In the genomic region with DNA sequence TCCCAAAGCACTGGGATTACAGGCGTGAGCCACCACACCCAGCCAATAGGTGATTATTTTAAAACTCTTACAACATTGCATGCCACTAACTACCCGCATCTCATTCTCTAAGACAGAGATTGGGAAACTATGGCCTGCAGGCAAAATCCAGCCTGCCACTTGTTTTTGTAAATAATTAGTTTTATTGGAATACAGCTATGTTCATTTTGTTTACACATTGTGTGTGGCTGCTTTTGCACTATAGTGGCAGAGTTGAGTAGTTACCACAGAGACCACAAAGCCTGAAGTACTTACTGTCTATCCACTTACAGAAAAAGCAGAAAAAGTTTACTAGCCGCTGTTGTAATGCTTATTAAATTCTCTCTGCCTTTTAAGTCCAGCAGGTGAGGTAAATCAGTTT, we compare ENCODE assay signal across 15 cellular contexts. TPM values are rescaled to one million over a fixed set of nuclear protein-coding genes. Genes with fewer than 3 reads are reported as not detected.
A peak's percentile ranks its signal among the peaks of the same experiment; 100 is the strongest.
DNase-seq lines count a peak whose midpoint lies in the region; TF ChIP-seq lines count a peak whose summit lies in the region.
"Had no signal": no experiment of that assay in that cellular context is flagged by ENCODE, and none has a peak within 500 bp of the region (broad histone marks: within the 10 kb centered on the region; RNA-seq: fewer than 3 reads in every experiment).

No MANE protein-coding gene starts in this region.

- H3K36me3 ChIP-seq in esophagus muscularis mucosa = no peaks in the 10 kb centered on the region
- H3K36me3 ChIP-seq in rectal smooth muscle tissue (ENCODE audit: control insufficient read depth, insufficient read depth, low read length) = no peaks in the 10 kb centered on the region

- POLR2A ChIA-PET in GM10248 (lab: Yijun Ruan, JAX) = no interaction called here

- H3K4me1 ChIP-seq in esophagus muscularis mucosa (peaks cover 11 to 56% (median 45%) of the 10 kb centered on the region in 4 donors), rectal smooth muscle tissue (ENCODE audit: control insufficient read depth, insufficient read depth, low read length) (peaks cover 6% of the 10 kb centered on the region)

- DNase-seq in EH (ENCODE audit: low read depth) = peak; percentile 71
- DNase-seq in M059J (ENCODE audit: low read depth) = peak; percentile 96
- DNase-seq in esophagus muscularis mucosa (ENCODE audit: extremely low spot score) = no peak
- DNase-seq in DMS 273 treated with DMSO at 0.1 percent for 48 hours (lab: John Stamatoyannopoulos, UW) = no peak
- DNase-seq in type B pancreatic cell (ENCODE audit: extremely low spot score, unreplicated experiment) = no peak
- DNase-seq in GM10248 (ENCODE audit: extremely low spot score) = no peak
- DNase-seq: C1 segment of cervical spinal cord, COR-L47, DMS79 treated with DMSO at 0.1 percent for 48 hours, H7, Kasumi-1, NCI-H1417, NCI-H1930, NCI-H510A treated with DMSO at 0.1 percent for 48 hours had no signal

- no peak overlapping the region for H3K9ac ChIP-seq in rectal smooth muscle tissue (ENCODE audit: low read length)

- no peaks in the 10 kb centered on the region for H3K9me3 Mint-ChIP-seq in type B pancreatic cell

- intact Hi-C loops in esophagus muscularis mucosa (cut with DNase I) = no loop called here

- 93% methylated on average over 3 of the region's 3 CpGs for WGBS in esophagus muscularis mucosa

- H3K27ac Mint-ChIP-seq in type B pancreatic cell = no peak overlapping the region

- no peaks in the 10 kb centered on the region for H3K4me1 Mint-ChIP-seq in type B pancreatic cell (ENCODE audit: unreplicated experiment)

- no peaks in the 10 kb centered on the region for H3K27me3 Mint-ChIP-seq in type B pancreatic cell

- H3K27ac ChIP-seq in esophagus muscularis mucosa (replicated peaks in 1 of 4) = peak overlapping the region; percentile 72 to 82 (median 76)
- H3K27ac ChIP-seq in rectal smooth muscle tissue (ENCODE audit: low read depth, low read length) = peak overlapping the region; percentile 11

- no peak overlapping the region for H3K4me3 Mint-ChIP-seq in type B pancreatic cell

- no peaks in the 10 kb centered on the region for H3K27me3 ChIP-seq in esophagus muscularis mucosa
- H3K27me3 ChIP-seq in rectal smooth muscle tissue (ENCODE audit: control insufficient read depth, insufficient read depth, low read length) = no peaks in the 10 kb centered on the region

- H3K36me3 Mint-ChIP-seq in type B pancreatic cell = no peaks in the 10 kb centered on the region

- H3K4me3 ChIP-seq in esophagus muscularis mucosa (no peak overlapping the region), rectal smooth muscle tissue (ENCODE audit: low read length) (no peak overlapping the region)

- H3K9me3 ChIP-seq in esophagus muscularis mucosa = no peaks in the 10 kb centered on the region

- TF ChIP-seq EP300 in esophagus muscularis mucosa (IDR thresholded peaks at IDR 0.05) = no peak

- TF ChIP-seq POLR2A in esophagus muscularis mucosa (IDR thresholded peaks at IDR 0.05; ENCODE audit: low read depth) = no peak

- TF ChIP-seq CTCF in esophagus muscularis mucosa (IDR thresholded peaks at IDR 0.05) (no peak), type B pancreatic cell (conservative IDR thresholded peaks at IDR 0.05) (no peak), GM10248 (IDR thresholded peaks at IDR 0.05; ENCODE audit: control extremely low read depth, extremely low read depth, low read depth, missing control alignments) (no peak)

- CTCF ChIA-PET in GM10248 (lab: Yijun Ruan, JAX) = interaction anchor here (1.0 to 1.5 kb wide), 2 partner anchors 10 to 15 kb away, joined by 3 to 4 read pairs; no protein-coding TSS in a partner anchor

RNA-seq across cellular contexts. Expression of gene PKIG, which starts 16.4 kb away (rescaled TPM):
- 57.9 and 83.1 TPM in 2 replicates for total RNA-seq in M059J (2014; rRNA removed; shearing (Covaris generic))
- 100 to 1,000 TPM; 305 to 398 (median 357) TPM for total RNA-seq in esophagus muscularis mucosa
- total RNA-seq in type B pancreatic cell (ENCODE audit: low replicate concordance) = 13.9 and 24.3 TPM in 2 replicates

RNA-seq across cellular contexts. Expression of gene SERINC3, which starts 44.1 kb away (rescaled TPM):
- 116 and 136 TPM in 2 replicates for total RNA-seq in M059J (2014; rRNA removed; shearing (Covaris generic))
- total RNA-seq in esophagus muscularis mucosa = 100 to 1,000 TPM; 121 to 175 (median 138) TPM
- total RNA-seq in type B pancreatic cell (ENCODE audit: low replicate concordance) = 47.1 and 65.6 TPM in 2 replicates

Comparison
In these comparisons a context has a peak if more than half of its experiments do, and no peak if none do; other contexts are left out.
1. DNase-seq: peak in EH (single experiment) and M059J (single experiment); none in esophagus muscularis mucosa (single experiment), DMS 273 treated with DMSO at 0.1 percent for 48 hours (single experiment), type B pancreatic cell (single experiment) and GM10248 (single experiment).